Comparison of ENCODE assay signal across 8 cellular contexts in genomic region chr6:10759312-10759839, GRCh38. TPM values are rescaled to one million over a fixed set of nuclear protein-coding genes. Genes with fewer than 3 reads are reported as not detected.
DNase-seq lines count a peak whose midpoint lies in the region; ATAC-seq and TF ChIP-seq lines count a peak whose summit lies in the region.

No MANE protein-coding gene starts in this region.

- no peaks in the 10 kb centered on the region for H3K27me3 ChIP-seq in ACC112 (ENCODE audit: insufficient read depth, low read length)
- H3K27me3 ChIP-seq in GM06990 (replicated peaks; ENCODE audit: control insufficient read depth, insufficient read depth, low read length), result no peaks in the 10 kb centered on the region

- H3K36me3 Mint-ChIP-seq in naive B cell, result peaks cover 0 to 32% of the 10 kb centered on the region in 2 donors

- H3K4me1 ChIP-seq in ACC112 (ENCODE audit: control insufficient read depth, insufficient read depth, low read length, unreplicated experiment), result peaks cover 30% of the 10 kb centered on the region

- H3K4me3 ChIP-seq in ACC112 (ENCODE audit: low read depth, low read length) (peak overlapping the region; percentile 20; the same call in 1 of the 2 replicates), GM06990 (replicated peaks; ENCODE audit: low read depth, low read length) (no peak overlapping the region), epithelial cell of proximal tubule (ENCODE audit: low read depth, low read length) (no peak overlapping the region)

- no peaks in the 10 kb centered on the region for H3K9me3 Mint-ChIP-seq in naive B cell

- H3K4me3 Mint-ChIP-seq in naive B cell, result no peak overlapping the region

- H3K27me3 Mint-ChIP-seq in naive B cell, result no peaks in the 10 kb centered on the region

- DNase-seq in GM06990 (ENCODE audit: extremely low read depth, insufficient read length) (no peak), SHP77 (lab: John Stamatoyannopoulos, UW) (peak; percentile 7 to 20), epithelial cell of proximal tubule (ENCODE audit: low read depth) (peak; percentile 93), naive B cell (peak; percentile 4)
- no peak for DNase-seq in stimulated activated naive CD4-positive, alpha-beta T cell treated with Interleukin-2 at 50 U/mL for 16 hours (lab: John Stamatoyannopoulos, UW)
- DNase-seq in activated CD4-positive, alpha-beta T cell treated with anti-CD3 and anti-CD28 coated beads for 4 hours, result no peak

- H2AFZ ChIP-seq in ACC112 (ENCODE audit: low read length, unreplicated experiment), result no peak overlapping the region

- no peaks in the 10 kb centered on the region for H3K79me2 ChIP-seq in ACC112 (ENCODE audit: control insufficient read depth, insufficient read depth, low read length, unreplicated experiment)

- peaks cover 12% of the 10 kb centered on the region for H3K36me3 ChIP-seq in ACC112 (ENCODE audit: insufficient read depth, low read length)
- H3K36me3 ChIP-seq in GM06990 (ENCODE audit: control insufficient read depth, insufficient read depth, low read length), result peaks cover 4% of the 10 kb centered on the region

- ATAC-seq in HG03159 (IDR thresholded peaks at IDR 0.05; ENCODE audit: unreplicated experiment) (peak; percentile 68), naive B cell (ENCODE audit: low read depth in 2 of 2) (peak; percentile 30 to 41)

- peaks cover 0 to 8% (median 7%) of the 10 kb centered on the region in 3 donors for H3K4me1 Mint-ChIP-seq in naive B cell

- no peak overlapping the region for H3K27ac Mint-ChIP-seq in naive B cell

- peak; percentile 58 for TF ChIP-seq CTCF in GM06990 (IDR thresholded peaks at IDR 0.05; ENCODE audit: insufficient read depth, low read length, poor library complexity, severe bottlenecking)
- TF ChIP-seq CTCF in epithelial cell of proximal tubule (conservative IDR thresholded peaks at IDR 0.05; ENCODE audit: low read depth, low read length), result peak; percentile 63

- H3K27ac ChIP-seq in ACC112 (ENCODE audit: low read depth, low read length), result peak overlapping the region; percentile 71

RNA-seq across cellular contexts. Expression of gene TMEM14B, which starts 11.8 kb away (rescaled TPM):
- 186 and 240 TPM in 2 replicates for total RNA-seq in epithelial cell of proximal tubule
- polyA plus RNA-seq in naive B cell (ENCODE audit: low read depth in 6 of 6), result 100 to 1,000 TPM; 165 to 210 (median 186) TPM

RNA-seq across cellular contexts. Expression of gene TMEM14C, which starts 36.5 kb away (rescaled TPM):
- 158 and 198 TPM in 2 replicates for total RNA-seq in epithelial cell of proximal tubule
- polyA plus RNA-seq in naive B cell (ENCODE audit: low read depth in 6 of 6), result 100 to 1,000 TPM in 3 of 6 donors, 10 to 100 TPM in 3; 75.6 to 149 (median 94.7) TPM

Comparison
In these comparisons a context has a peak if more than half of its experiments do, and no peak if none do; other contexts are left out.
1. DNase-seq: peak in SHP77 (2 of 2), epithelial cell of proximal tubule (single experiment) and naive B cell (single experiment); none in GM06990 (single experiment), stimulated activated naive CD4-positive, alpha-beta T cell treated with Interleukin-2 at 50 U/mL for 16 hours (single experiment) and activated CD4-positive, alpha-beta T cell treated with anti-CD3 and anti-CD28 coated beads for 4 hours (0 of 2).